1 cellular context compared by ENCODE assay signal in the genomic region with DNA sequence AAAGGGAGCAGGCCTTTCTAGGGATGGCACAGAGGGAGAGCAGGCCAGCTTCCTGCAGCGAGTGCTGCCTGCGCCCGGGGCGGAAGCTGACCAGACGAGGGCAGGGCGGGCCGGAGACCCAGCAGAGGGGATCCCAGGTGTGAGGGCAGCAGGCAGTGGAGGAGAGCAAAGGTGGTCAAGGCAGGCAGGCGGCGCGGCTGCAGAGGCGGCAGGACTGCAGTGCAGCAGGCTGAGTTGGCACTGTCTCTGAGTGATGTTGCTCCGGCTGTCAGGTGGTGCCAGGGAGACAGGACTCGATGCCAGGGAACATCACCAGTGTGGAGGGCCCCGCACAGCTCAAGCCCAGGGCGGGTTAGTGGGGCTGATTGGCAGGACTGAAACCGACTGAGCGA.
TF ChIP-seq lines count a peak whose summit lies in the region.

No MANE protein-coding gene starts in this region.

TF ChIP-seq in HepG2, 621 proteins besides CTCF, POLR2A, EP300 and RAD21 (continued from another document):
- no peak for TF ChIP-seq FIP1L1 (IDR thresholded peaks at IDR 0.05; ENCODE audit: borderline replicate concordance, insufficient read depth, low read depth, low read length)
